In genomic region chr19:46720516-46721239, GRCh38 we compare ENCODE assay signal across 24 cellular contexts. TPM values are rescaled to one million over a fixed set of nuclear protein-coding genes. Genes with fewer than 3 reads are reported as not detected.
DNase-seq lines count a peak whose midpoint lies in the region; ATAC-seq, FAIRE-seq and TF ChIP-seq lines count a peak whose summit lies in the region.
"Had no signal": no experiment of that assay in that cellular context is flagged by ENCODE, and none has a peak within 500 bp of the region (broad histone marks: within the 10 kb centered on the region; RNA-seq: fewer than 3 reads in every experiment).

No MANE protein-coding gene starts in this region.

- no peak for TF ChIP-seq CTCF in CD14-positive monocyte (IDR thresholded peaks at IDR 0.05)
- TF ChIP-seq CTCF in HEK293 (tag by site-specific recombination; IDR thresholded peaks at IDR 0.05): no peak
- TF ChIP-seq CTCF in neural crest cell (conservative IDR thresholded peaks at IDR 0.05): no peak
- no peak for TF ChIP-seq CTCF in foreskin keratinocyte (conservative IDR thresholded peaks at IDR 0.05)

- peaks cover 15 to 66% of the 10 kb centered on the region in 2 experiments; a peak in 2 of 3 replicates for H3K36me3 ChIP-seq in HEK293 (ENCODE audit: control insufficient read depth in 2 of 2, insufficient read depth in 1 of 2, low read length in 2 of 2)
- H3K36me3 ChIP-seq in small intestine (ENCODE audit: control insufficient read depth in 2 of 2, insufficient read depth in 2 of 2, low read length in 2 of 2): peaks cover 14 to 23% of the 10 kb centered on the region in 2 donors

- H3K27me3 ChIP-seq in small intestine (ENCODE audit: control insufficient read depth in 2 of 2, insufficient read depth in 2 of 2, low read length in 2 of 2) (no peaks in the 10 kb centered on the region), foreskin keratinocyte (no peaks in the 10 kb centered on the region)
- H3K27me3 ChIP-seq: cardiac muscle cell, dorsolateral prefrontal cortex, testis had no signal

- FAIRE-seq in small intestine (lab: Jason Lieb, UNC): no peak

- no peaks in the 10 kb centered on the region for H3K9me3 ChIP-seq in HEK293 (ENCODE audit: control insufficient read depth, insufficient read depth, low read depth, low read length)
- no peaks in the 10 kb centered on the region for H3K9me3 ChIP-seq in small intestine (ENCODE audit: control insufficient read depth, low read depth)
- H3K9me3 ChIP-seq: testis had no signal

- peak; percentile 37 for DNase-seq in CD14-positive monocyte (ENCODE audit: low spot score)
- DNase-seq in activated CD4-positive, alpha-beta memory T cell treated with anti-CD3 and anti-CD28 coated beads for 36 hours: no peak
- DNase-seq in neural crest cell (ENCODE audit: low read depth, low spot score): no peak
- DNase-seq in small intestine: no peak
- no peak for DNase-seq in activated effector memory CD4-positive, alpha-beta T cell treated with anti-CD3 and anti-CD28 coated beads, Interleukin-2, amount 50 U/mL, for 16 hours
- DNase-seq in foreskin keratinocyte: no peak
- DNase-seq: activated CD4-positive, alpha-beta T cell treated with anti-CD3 and anti-CD28 coated beads, Interleukin-2, amount 50 U/mL, for 4 hours; activated T-cell treated with anti-CD3 and anti-CD28 coated beads for 4 hours; amygdala; dorsolateral prefrontal cortex; HFFc6; midbrain; NCI-H446; nephron progenitor cell; stimulated activated CD4-positive, alpha-beta T cell treated with anti-CD3 and anti-CD28 coated beads, Interleukin-1b, Interleukin-23, amount 100 ng/mL, for 48 hours; stimulated activated naive CD4-positive, alpha-beta T cell; T-helper 2 cell; testis had no signal

- H3K4me3 Mint-ChIP-seq in CD14-positive monocyte (peak overlapping the region in 1 of 2 donors; percentile 24), neural crest cell (peak overlapping the region; percentile 27)
- H3K4me3 Mint-ChIP-seq in activated CD4-positive, alpha-beta memory T cell treated with anti-CD3 and anti-CD28 coated beads for 36 hours: no peak overlapping the region
- H3K4me3 Mint-ChIP-seq: HFFc6, nephron progenitor cell had no signal

- ATAC-seq in foreskin keratinocyte: no peak
- no peak for ATAC-seq in HG03025 (IDR thresholded peaks at IDR 0.05; ENCODE audit: low FRiP score, unreplicated experiment)
- ATAC-seq: left lobe of liver, Panc1 had no signal

- intact Hi-C loops in CD14-positive monocyte (cut with micrococcal nuclease): no loop called here
- intact Hi-C loops in activated CD4-positive, alpha-beta memory T cell treated with anti-CD3 and anti-CD28 coated beads for 36 hours (cut with micrococcal nuclease): no loop called here

- H3K4me1 ChIP-seq in HEK293 (ENCODE audit: control insufficient read depth, insufficient read depth, low read length) (no peaks in the 10 kb centered on the region; the same call in 1 of the 2 replicates), small intestine (ENCODE audit: control insufficient read depth in 2 of 2, insufficient read depth in 1 of 2, low read depth in 1 of 2, low read length in 1 of 2) (peaks cover 0 to 3% of the 10 kb centered on the region in 2 donors), foreskin keratinocyte (no peaks in the 10 kb centered on the region)

- CTCF ChIA-PET in HEK293 (lab: Yijun Ruan, JAX): interaction anchor here (0.7 to 0.9 kb wide), 2 partner anchors 8 to 17 kb away, joined by 3 read pairs; no protein-coding TSS in a partner anchor
- CTCF ChIA-PET in activated CD4-positive, alpha-beta memory T cell treated with anti-CD3 and anti-CD28 coated beads for 36 hours (lab: Charles Lee): interaction anchor here (1.2 to 1.4 kb wide), 2 partner anchors 10 to 27 kb away, joined by 3 read pairs; no protein-coding TSS in a partner anchor

- POLR2A ChIA-PET in HEK293 (lab: Yijun Ruan, JAX): interaction anchor here (0.6 kb wide), 1 partner anchor 316 kb away, joined by 3 read pairs; no protein-coding TSS in a partner anchor
- POLR2A ChIA-PET in activated CD4-positive, alpha-beta memory T cell treated with anti-CD3 and anti-CD28 coated beads for 36 hours (lab: Charles Lee): no interaction called here

- H3K4me3 ChIP-seq in HEK293 (ENCODE audit: low read depth, low read length) (no peak overlapping the region), small intestine (ENCODE audit: low read depth in 1 of 2, low read length in 2 of 2) (no peak overlapping the region)
- H3K4me3 ChIP-seq: cardiac muscle cell, dorsolateral prefrontal cortex, testis had no signal

- H3K27ac Mint-ChIP-seq in CD14-positive monocyte (no peak overlapping the region), neural crest cell (ENCODE audit: unreplicated experiment) (no peak overlapping the region)
- peak overlapping the region; percentile 35 for H3K27ac Mint-ChIP-seq in activated CD4-positive, alpha-beta memory T cell treated with anti-CD3 and anti-CD28 coated beads for 36 hours
- H3K27ac Mint-ChIP-seq: HFFc6 had no signal

- H3K36me3 Mint-ChIP-seq in CD14-positive monocyte (peaks cover 48 to 67% of the 10 kb centered on the region in 2 donors), neural crest cell (ENCODE audit: low read depth) (peaks cover 3% of the 10 kb centered on the region)
- peaks cover 31% of the 10 kb centered on the region for H3K36me3 Mint-ChIP-seq in activated CD4-positive, alpha-beta memory T cell treated with anti-CD3 and anti-CD28 coated beads for 36 hours

- H3K4me1 Mint-ChIP-seq in CD14-positive monocyte (peaks cover 44% of the 10 kb centered on the region), neural crest cell (peaks cover 17% of the 10 kb centered on the region)
- H3K4me1 Mint-ChIP-seq in activated CD4-positive, alpha-beta memory T cell treated with anti-CD3 and anti-CD28 coated beads for 36 hours (ENCODE audit: low read depth): peaks cover 27% of the 10 kb centered on the region

- no peak overlapping the region for H3K27ac ChIP-seq in HEK293 (ENCODE audit: extremely low read depth, low read depth, low read length)
- no peak overlapping the region for H3K27ac ChIP-seq in small intestine (ENCODE audit: low read depth in 1 of 2, low read length in 1 of 2)
- no peak overlapping the region for H3K27ac ChIP-seq in foreskin keratinocyte
- H3K27ac ChIP-seq: cardiac muscle cell, epithelial cell of prostate, testis had no signal

- 91 to 96% (median 94%) methylated on average over 21 to 22 of the region's 22 CpGs for WGBS in small intestine, 3 donors

- H3K9me3 Mint-ChIP-seq in CD14-positive monocyte: peaks cover 0 to 3% (median 0%) of the 10 kb centered on the region in 7 donors
- H3K9me3 Mint-ChIP-seq in activated CD4-positive, alpha-beta memory T cell treated with anti-CD3 and anti-CD28 coated beads for 36 hours: no peaks in the 10 kb centered on the region
- no peaks in the 10 kb centered on the region for H3K9me3 Mint-ChIP-seq in neural crest cell
- H3K9me3 Mint-ChIP-seq: HFFc6, nephron progenitor cell had no signal

- peaks cover 4 to 9% (median 6%) of the 10 kb centered on the region in 3 donors for H3K27me3 Mint-ChIP-seq in CD14-positive monocyte (ENCODE audit: low read depth in 3 of 3)
- H3K27me3 Mint-ChIP-seq in activated CD4-positive, alpha-beta memory T cell treated with anti-CD3 and anti-CD28 coated beads for 36 hours: no peaks in the 10 kb centered on the region
- peaks cover 2% of the 10 kb centered on the region for H3K27me3 Mint-ChIP-seq in neural crest cell (ENCODE audit: low read depth)

TF ChIP-seq in HEK293, 187 proteins besides CTCF, POLR2A, EP300 and RAD21:
- no peak for TF ChIP-seq ZNF560 (tag by site-specific recombination; IDR thresholded peaks at IDR 0.05; ENCODE audit: borderline replicate concordance)
- TF ChIP-seq ZNF664 (tag by site-specific recombination; IDR thresholded peaks at IDR 0.05): peak; percentile 96

RNA-seq across cellular contexts. Expression of gene PRKD2, which starts 3.8 kb away (rescaled TPM):
- polyA plus RNA-seq in CD14-positive monocyte (1 to 10 TPM; 6.5 to 8.1 TPM), small intestine (10 to 100 TPM; 30.7 to 87.4 (median 71.9) TPM), foreskin keratinocyte (47.2 and 50.4 TPM in 2 replicates)
- total RNA-seq in activated CD4-positive, alpha-beta memory T cell treated with anti-CD3 and anti-CD28 coated beads for 36 hours: 10 to 100 TPM; 78.8 to 84.4 TPM
- total RNA-seq in neural crest cell (55.5 and 57.2 TPM in 2 replicates), foreskin keratinocyte (40.8 and 44.6 TPM in 2 replicates)

RNA-seq across cellular contexts. Expression of gene FKRP, which starts 25.2 kb away (rescaled TPM):
- polyA plus RNA-seq in CD14-positive monocyte (1 to 10 TPM; 2.1 to 2.7 TPM), small intestine (1 to 10 TPM; 7.0 to 9.3 (median 8.3) TPM), foreskin keratinocyte (9.9 and 10.0 TPM in 2 replicates)
- total RNA-seq in activated CD4-positive, alpha-beta memory T cell treated with anti-CD3 and anti-CD28 coated beads for 36 hours: 10 to 100 TPM; 11.4 to 12.3 TPM
- total RNA-seq in neural crest cell (31.9 and 38.6 TPM in 2 replicates), foreskin keratinocyte (11.9 and 14.8 TPM in 2 replicates)

RNA-seq across cellular contexts. Expression of gene STRN4, which starts 25.6 kb away (rescaled TPM):
- 10 to 100 TPM; 37.5 to 48.0 TPM for polyA plus RNA-seq in CD14-positive monocyte
- 10 to 100 TPM; 52.6 to 59.3 TPM for total RNA-seq in activated CD4-positive, alpha-beta memory T cell treated with anti-CD3 and anti-CD28 coated beads for 36 hours
- total RNA-seq in neural crest cell: 128 and 138 TPM in 2 replicates
- polyA plus RNA-seq in small intestine: 10 to 100 TPM; 44.6 to 51.6 (median 50.5) TPM
- total RNA-seq in foreskin keratinocyte: 66.6 and 68.4 TPM in 2 replicates
- 58.0 and 58.2 TPM in 2 replicates for polyA plus RNA-seq in foreskin keratinocyte

RNA-seq across cellular contexts. Expression of gene DACT3, which starts 59.7 kb away (rescaled TPM):
- under 1 TPM; 0.05 to 0.09 TPM for polyA plus RNA-seq in CD14-positive monocyte
- total RNA-seq in activated CD4-positive, alpha-beta memory T cell treated with anti-CD3 and anti-CD28 coated beads for 36 hours: 1 to 10 TPM; 2.8 to 3.0 TPM
- total RNA-seq in neural crest cell: 6.5 and 7.4 TPM in 2 replicates
- polyA plus RNA-seq in small intestine: 1 to 10 TPM in 2 of 3 donors, not detected in 1; 2.2 to 5.3 TPM
- 0.04 TPM in 1 of 2 replicates, not detected in the other for total RNA-seq in foreskin keratinocyte
- polyA plus RNA-seq in foreskin keratinocyte: 0.02 and 0.06 TPM in 2 replicates
